Comparison of ENCODE assay signal across 15 cellular contexts in the genomic region with DNA sequence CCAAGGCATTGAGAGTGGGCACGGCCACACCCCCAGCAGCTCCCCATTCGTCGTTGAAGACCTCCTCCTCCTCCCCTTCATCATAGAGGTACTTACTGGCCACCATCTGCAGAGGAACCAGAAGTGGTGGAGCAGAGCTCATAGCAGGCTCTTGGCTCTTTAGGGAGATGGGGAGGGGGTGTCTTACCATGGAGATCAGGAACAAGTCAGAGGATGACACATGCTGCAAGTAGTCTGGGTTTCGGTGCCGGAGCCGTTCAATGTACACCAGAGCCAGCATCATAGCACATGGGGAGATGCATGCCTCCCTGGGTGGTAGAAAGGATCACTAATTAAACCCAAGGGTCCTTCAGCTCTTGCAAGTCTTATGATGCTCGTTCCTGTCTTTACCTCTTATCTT. TPM values are rescaled to one million over a fixed set of nuclear protein-coding genes. Genes with fewer than 3 reads are reported as not detected.
DNase-seq lines count a peak whose midpoint lies in the region; ATAC-seq and TF ChIP-seq lines count a peak whose summit lies in the region.
"Had no signal": no experiment of that assay in that cellular context is flagged by ENCODE, and none has a peak within 500 bp of the region (broad histone marks: within the 10 kb centered on the region; RNA-seq: fewer than 3 reads in every experiment).

No MANE protein-coding gene starts in this region.

- H3K27ac Mint-ChIP-seq in WTC11 (no peak overlapping the region), immature natural killer cell (peak overlapping the region in 4 of 6 donors; percentile 37 to 73 (median 50))
- peak overlapping the region; percentile 61 for H3K27ac Mint-ChIP-seq in stimulated activated naive B cell treated with anti-CD40 and anti-IgM and Interleukin-4, amounts not matched to agents 10 μg/mL and 1 μg/mL and 100 μg/mL, for 72 hours

- no peak for TF ChIP-seq CTCF in WTC11 (IDR thresholded peaks at IDR 0.05)

- peaks cover 21% of the 10 kb centered on the region for H3K36me3 Mint-ChIP-seq in activated T-cell treated with anti-CD3 and anti-CD28 coated beads, Interleukin-2, amount 50 U/mL, for 4 hours (ENCODE audit: insufficient read depth)
- H3K36me3 Mint-ChIP-seq in WTC11 (peaks cover 7% of the 10 kb centered on the region; the same call in 1 of the 2 replicates), immature natural killer cell (peaks cover 8 to 27% (median 8%) of the 10 kb centered on the region in 3 donors)
- H3K36me3 Mint-ChIP-seq in stimulated activated naive B cell treated with anti-CD40 and anti-IgM and Interleukin-4, amounts not matched to agents 10 μg/mL and 1 μg/mL and 100 μg/mL, for 72 hours = peaks cover 34 to 57% of the 10 kb centered on the region in 2 donors

- intact Hi-C loops in posterior vena cava (cut with DNase I) = loop anchor here in 1 of 2 donors (5.0 kb wide), 1 partner anchor 42 kb away; a partner anchor contains a TSS

- no peaks in the 10 kb centered on the region for H3K9me3 Mint-ChIP-seq in activated T-cell treated with anti-CD3 and anti-CD28 coated beads, Interleukin-2, amount 50 U/mL, for 4 hours
- no peaks in the 10 kb centered on the region for H3K9me3 Mint-ChIP-seq in WTC11
- no peaks in the 10 kb centered on the region for H3K9me3 Mint-ChIP-seq in immature natural killer cell
- H3K9me3 Mint-ChIP-seq in stimulated activated naive B cell treated with anti-CD40 and anti-IgM and Interleukin-4, amounts not matched to agents 10 μg/mL and 1 μg/mL and 100 μg/mL, for 72 hours = no peaks in the 10 kb centered on the region

- ATAC-seq in activated T-cell treated with anti-CD3 and anti-CD28 coated beads, Interleukin-2, amount 50 U/mL, for 4 hours = no peak
- ATAC-seq in WTC11 = no peak
- ATAC-seq in stimulated activated naive B cell treated with anti-CD40 and anti-IgM and Interleukin-4, amounts not matched to agents 10 μg/mL and 1 μg/mL and 100 μg/mL, for 72 hours (replicated peaks) = no peak
- no peak for ATAC-seq in HG03521 (IDR thresholded peaks at IDR 0.05; ENCODE audit: unreplicated experiment)
- ATAC-seq: mucosa of descending colon had no signal

- CTCF ChIA-PET in WTC11 (lab: Charles Lee) = interaction anchor here (1.2 kb wide), 1 partner anchor 17 kb away, joined by 3 read pairs; no protein-coding TSS in a partner anchor

- H3K4me3 Mint-ChIP-seq in activated T-cell treated with anti-CD3 and anti-CD28 coated beads, Interleukin-2, amount 50 U/mL, for 4 hours = peak overlapping the region; percentile 14
- H3K4me3 Mint-ChIP-seq in WTC11 (peak overlapping the region; percentile 16; the same call in 1 of the 2 replicates), immature natural killer cell (peak overlapping the region; percentile 28 to 90 (median 45))
- H3K4me3 Mint-ChIP-seq in stimulated activated naive B cell treated with anti-CD40 and anti-IgM and Interleukin-4, amounts not matched to agents 10 μg/mL and 1 μg/mL and 100 μg/mL, for 72 hours = peak overlapping the region in 1 of 2 donors; percentile 56

- no peaks in the 10 kb centered on the region for H3K27me3 Mint-ChIP-seq in activated T-cell treated with anti-CD3 and anti-CD28 coated beads, Interleukin-2, amount 50 U/mL, for 4 hours (ENCODE audit: low read depth)
- H3K27me3 Mint-ChIP-seq in WTC11 (ENCODE audit: low read depth) = no peaks in the 10 kb centered on the region
- H3K27me3 Mint-ChIP-seq in immature natural killer cell (ENCODE audit: low read depth in 3 of 3) = peaks cover 16 to 28% (median 18%) of the 10 kb centered on the region in 3 donors
- no peaks in the 10 kb centered on the region for H3K27me3 Mint-ChIP-seq in stimulated activated naive B cell treated with anti-CD40 and anti-IgM and Interleukin-4, amounts not matched to agents 10 μg/mL and 1 μg/mL and 100 μg/mL, for 72 hours

- peaks cover 43% of the 10 kb centered on the region for H3K4me1 Mint-ChIP-seq in activated T-cell treated with anti-CD3 and anti-CD28 coated beads, Interleukin-2, amount 50 U/mL, for 4 hours (ENCODE audit: low read depth)
- H3K4me1 Mint-ChIP-seq in WTC11 (peaks cover 22% of the 10 kb centered on the region), immature natural killer cell (peaks cover 39 to 45% of the 10 kb centered on the region in 2 donors)
- H3K4me1 Mint-ChIP-seq in stimulated activated naive B cell treated with anti-CD40 and anti-IgM and Interleukin-4, amounts not matched to agents 10 μg/mL and 1 μg/mL and 100 μg/mL, for 72 hours = peaks cover 51 to 66% of the 10 kb centered on the region in 2 donors

- no peak for DNase-seq in activated T-cell treated with anti-CD3 and anti-CD28 coated beads, Interleukin-2, amount 50 U/mL, for 4 hours
- no peak for DNase-seq in activated T-cell treated with anti-CD3 and anti-CD28 coated beads for 4 hours
- DNase-seq in WTC11 (ENCODE audit: low spot score) = no peak
- DNase-seq in immature natural killer cell = no peak
- DNase-seq in stimulated activated naive B cell treated with anti-CD40 and anti-IgM and Interleukin-4, amounts not matched to agents 10 μg/mL and 1 μg/mL and 100 μg/mL, for 72 hours = no peak
- no peak for DNase-seq in posterior vena cava (ENCODE audit: low spot score)
- DNase-seq in mesenteric fat pad (ENCODE audit: low spot score) = no peak
- DNase-seq: amygdala; mucosa of descending colon; NCI-H1694; NCI-H345; SHP77 treated with DMSO at 0.1 percent for 48 hours; stimulated activated CD4-positive, alpha-beta T cell treated with anti-CD3 and anti-CD28 coated beads, Interleukin-15, amount 100 ng/mL, for 24 hours had no signal

- POLR2A ChIA-PET in WTC11 (lab: Charles Lee) = no interaction called here

TF ChIP-seq in WTC11, 78 proteins besides CTCF, POLR2A, EP300 and RAD21:
- TF ChIP-seq ETV6 (CRISPR knock-in tag; IDR thresholded peaks at IDR 0.05) = no peak
- TF ChIP-seq, protein P1, sequence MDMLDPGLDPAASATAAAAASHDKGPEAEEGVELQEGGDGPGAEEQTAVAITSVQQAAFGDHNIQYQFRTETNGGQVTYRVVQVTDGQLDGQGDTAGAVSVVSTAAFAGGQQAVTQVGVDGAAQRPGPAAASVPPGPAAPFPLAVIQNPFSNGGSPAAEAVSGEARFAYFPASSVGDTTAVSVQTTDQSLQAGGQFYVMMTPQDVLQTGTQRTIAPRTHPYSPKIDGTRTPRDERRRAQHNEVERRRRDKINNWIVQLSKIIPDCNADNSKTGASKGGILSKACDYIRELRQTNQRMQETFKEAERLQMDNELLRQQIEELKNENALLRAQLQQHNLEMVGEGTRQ (CRISPR knock-in tag; IDR thresholded peaks at IDR 0.05) = no peak
- no peak for TF ChIP-seq FOXJ3 (CRISPR knock-in tag; IDR thresholded peaks at IDR 0.05; ENCODE audit: borderline replicate concordance)
- no peak for TF ChIP-seq ZNF423 (CRISPR knock-in tag; IDR thresholded peaks at IDR 0.05)
- no peak for TF ChIP-seq ZNF219 (CRISPR knock-in tag; IDR thresholded peaks at IDR 0.05; ENCODE audit: borderline replicate concordance)
- no peak for TF ChIP-seq EMX1 (CRISPR knock-in tag; IDR thresholded peaks at IDR 0.05)
- TF ChIP-seq, protein P2, sequence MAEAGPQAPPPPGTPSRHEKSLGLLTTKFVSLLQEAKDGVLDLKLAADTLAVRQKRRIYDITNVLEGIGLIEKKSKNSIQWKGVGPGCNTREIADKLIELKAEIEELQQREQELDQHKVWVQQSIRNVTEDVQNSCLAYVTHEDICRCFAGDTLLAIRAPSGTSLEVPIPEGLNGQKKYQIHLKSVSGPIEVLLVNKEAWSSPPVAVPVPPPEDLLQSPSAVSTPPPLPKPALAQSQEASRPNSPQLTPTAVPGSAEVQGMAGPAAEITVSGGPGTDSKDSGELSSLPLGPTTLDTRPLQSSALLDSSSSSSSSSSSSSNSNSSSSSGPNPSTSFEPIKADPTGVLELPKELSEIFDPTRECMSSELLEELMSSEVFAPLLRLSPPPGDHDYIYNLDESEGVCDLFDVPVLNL (CRISPR knock-in tag; IDR thresholded peaks at IDR 0.05; ENCODE audit: borderline replicate concordance, low read depth) = no peak
TF ChIP-seq in WTC11: peak in this region for 0.

RNA-seq across cellular contexts. Expression of a gene that starts 1.9 kb away (rescaled TPM):
- total RNA-seq in activated T-cell treated with anti-CD3 and anti-CD28 coated beads, Interleukin-2, amount 50 U/mL, for 4 hours = 10 to 100 TPM; 66.8 to 78.9 (median 72.7) TPM
- total RNA-seq in WTC11 (2021) (26.7 to 32.8 TPM (median 29.5 TPM) in 3 replicates), posterior vena cava (10 to 100 TPM; 46.7 to 49.2 TPM), mesenteric fat pad (82.8 TPM)
- polyA plus RNA-seq in immature natural killer cell = 100 to 1,000 TPM in 1 of 3 donors, 10 to 100 TPM in 2; 68.2 to 135 (median 92.9) TPM

RNA-seq across cellular contexts. Expression of a gene that starts 3.3 kb away (rescaled TPM):
- total RNA-seq in activated T-cell treated with anti-CD3 and anti-CD28 coated beads, Interleukin-2, amount 50 U/mL, for 4 hours = 10 to 100 TPM; 55.0 to 63.1 (median 62.7) TPM
- total RNA-seq in WTC11 (2021) (50.2 to 60.2 TPM (median 52.8 TPM) in 3 replicates), posterior vena cava (10 to 100 TPM; 54.4 to 56.8 TPM), mesenteric fat pad (68.1 TPM)
- 10 to 100 TPM; 51.2 to 88.6 (median 58.6) TPM for polyA plus RNA-seq in immature natural killer cell

RNA-seq across cellular contexts. Expression of a gene that starts 5.0 kb away (rescaled TPM):
- under 1 TPM; 0.71 to 0.89 (median 0.84) TPM for total RNA-seq in activated T-cell treated with anti-CD3 and anti-CD28 coated beads, Interleukin-2, amount 50 U/mL, for 4 hours
- total RNA-seq in WTC11 (2021) (0.41 to 0.59 TPM (median 0.55 TPM) in 3 replicates), posterior vena cava (1 to 10 TPM in 1 of 2 donors, under 1 TPM in 1; 0.71 to 2.1 TPM), mesenteric fat pad (0.93 TPM)
- under 1 TPM in 1 of 3 donors, not detected in 2; 0.29 TPM for polyA plus RNA-seq in immature natural killer cell
- total RNA-seq: temporal lobe had no signal

RNA-seq across cellular contexts. Expression of a gene that starts 14.2 kb away (rescaled TPM):
- 10 to 100 TPM; 26.5 to 33.3 (median 30.1) TPM for total RNA-seq in activated T-cell treated with anti-CD3 and anti-CD28 coated beads, Interleukin-2, amount 50 U/mL, for 4 hours
- total RNA-seq in WTC11 (2021) = 18.4 to 22.3 TPM (median 21.3 TPM) in 3 replicates
- 10 to 100 TPM; 19.2 to 33.3 (median 21.9) TPM for polyA plus RNA-seq in immature natural killer cell
- 10 to 100 TPM in 1 of 2 donors, 1 to 10 TPM in 1; 8.9 to 11.6 TPM for total RNA-seq in posterior vena cava
- total RNA-seq in mesenteric fat pad = 13.8 TPM

RNA-seq across cellular contexts. Expression of a gene that starts 31.8 kb away (rescaled TPM):
- 10 to 100 TPM; 27.0 to 35.3 (median 31.7) TPM for total RNA-seq in activated T-cell treated with anti-CD3 and anti-CD28 coated beads, Interleukin-2, amount 50 U/mL, for 4 hours
- total RNA-seq in WTC11 (2021) (19.5 to 21.1 TPM (median 20.2 TPM) in 3 replicates), posterior vena cava (10 to 100 TPM; 33.8 to 34.7 TPM), mesenteric fat pad (31.3 TPM)
- polyA plus RNA-seq in immature natural killer cell = 100 to 1,000 TPM in 2 of 3 donors, 10 to 100 TPM in 1; 95.4 to 128 (median 102) TPM
